In the genomic region with DNA sequence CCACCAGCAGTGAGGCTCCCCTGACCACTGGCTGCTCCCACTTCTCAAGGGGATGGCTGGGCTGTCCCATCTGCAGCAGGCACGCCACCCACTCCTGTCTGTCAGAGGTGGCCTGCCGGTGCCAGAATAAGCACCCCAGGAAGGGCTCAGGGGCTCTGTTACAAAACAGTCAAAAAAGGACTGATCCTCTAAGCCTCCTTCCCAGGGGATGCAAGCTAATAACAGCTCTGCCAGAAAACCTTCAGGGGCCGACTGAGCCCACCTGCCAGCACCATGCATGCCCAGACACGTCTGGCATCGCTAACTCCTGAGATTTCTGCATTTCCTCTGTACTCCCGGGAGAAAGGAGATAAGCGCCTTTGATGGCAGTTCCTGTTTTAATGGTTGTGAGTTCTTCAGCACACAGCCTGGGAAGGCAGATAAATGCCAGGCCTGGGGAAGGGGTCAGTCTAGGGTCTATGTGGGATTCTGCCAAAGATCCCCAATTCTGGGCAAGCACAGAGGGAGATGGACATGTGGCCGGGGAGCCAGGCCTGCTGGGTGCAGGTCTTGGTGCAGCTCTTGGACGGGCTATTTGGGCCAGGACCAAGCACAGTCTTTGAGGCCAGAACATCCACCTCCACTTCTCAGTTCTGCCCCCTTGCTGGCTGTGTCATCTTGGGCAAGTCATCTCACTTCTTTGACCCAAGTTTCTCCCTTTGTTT, we compare ENCODE assay signal across 1 cellular context.
TF ChIP-seq lines count a peak whose summit lies in the region.

No MANE protein-coding gene starts in this region.

TF ChIP-seq in H1, 55 proteins besides CTCF, POLR2A, EP300 and RAD21:
- TF ChIP-seq TEAD4 (IDR thresholded peaks at IDR 0.05; ENCODE audit: low read depth, low read length) (no peak), SIRT6 (IDR thresholded peaks at IDR 0.05; ENCODE audit: low read length) (no peak), CTBP2 (IDR thresholded peaks at IDR 0.05; ENCODE audit: borderline replicate concordance, insufficient read depth, insufficient read length, low read length) (no peak), HDAC2 (IDR thresholded peaks at IDR 0.05; ENCODE audit: borderline replicate concordance in 1 of 2, low read depth in 2 of 2, low read length in 2 of 2) (no peak)
